Comparison of ENCODE assay signal across 8 cellular contexts in the genomic region with DNA sequence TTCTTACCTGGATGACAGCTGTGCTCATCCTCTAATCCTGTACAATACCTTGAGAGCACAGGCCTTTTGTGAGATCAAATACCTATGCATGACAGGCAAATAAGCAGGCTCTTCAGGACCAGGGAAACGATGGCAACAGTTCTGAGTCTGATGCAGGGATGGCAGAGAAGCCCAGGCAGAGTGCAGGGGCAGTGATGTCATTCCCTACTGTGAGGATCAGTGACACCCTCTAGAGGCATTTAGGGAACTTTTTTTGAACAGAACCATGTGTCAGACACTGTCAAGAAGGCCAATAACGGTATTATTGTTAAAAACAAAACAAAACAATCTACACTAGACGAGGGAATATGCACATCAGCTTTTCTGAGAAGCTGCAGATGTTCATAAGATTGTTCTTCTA.
DNase-seq lines count a peak whose midpoint lies in the region; ATAC-seq and TF ChIP-seq lines count a peak whose summit lies in the region.

No MANE protein-coding gene starts in this region.

- no peak for DNase-seq in stimulated activated naive CD8-positive, alpha-beta T cell treated with anti-CD3 and anti-CD28 coated beads, Interleukin-15, amount 100 ng/mL, for 72 hours
- no peak for DNase-seq in stimulated activated naive CD8-positive, alpha-beta T cell treated with anti-CD3 and anti-CD28 coated beads, Interleukin-15, Interleukin-2, amounts not matched to agents 100 U/mL and 50 U/mL, for 24 hours
- DNase-seq in foreskin melanocyte (peak; percentile 20), upper lobe of right lung (no peak), NCI-H226 (no peak), NOMO-1 treated with dmso at 0.1 percent for 144 hours (lab: John Stamatoyannopoulos, UW; ENCODE audit: unreplicated experiment) (no peak)

- H3K79me2 ChIP-seq in OCI-LY3 (ENCODE audit: low read length) = no peaks in the 10 kb centered on the region

- H3K4me3 ChIP-seq in OCI-LY3 (ENCODE audit: low read length) (no peak overlapping the region), upper lobe of right lung (no peak overlapping the region)

- no peak overlapping the region for H3K4me3 Mint-ChIP-seq in stimulated activated naive CD8-positive, alpha-beta T cell treated with anti-CD3 and anti-CD28 coated beads, Interleukin-15, amount 100 ng/mL, for 72 hours

- H3K36me3 ChIP-seq in OCI-LY3 (replicated peaks; ENCODE audit: low read depth, low read length) (no peaks in the 10 kb centered on the region), upper lobe of right lung (no peaks in the 10 kb centered on the region)

- H3K27ac Mint-ChIP-seq in stimulated activated naive CD8-positive, alpha-beta T cell treated with anti-CD3 and anti-CD28 coated beads, Interleukin-15, amount 100 ng/mL, for 72 hours = no peak overlapping the region

- no peaks in the 10 kb centered on the region for H3K9me3 Mint-ChIP-seq in stimulated activated naive CD8-positive, alpha-beta T cell treated with anti-CD3 and anti-CD28 coated beads, Interleukin-15, amount 100 ng/mL, for 72 hours

- H4K20me1 ChIP-seq in OCI-LY3 (ENCODE audit: insufficient read depth, low read length) = no peaks in the 10 kb centered on the region

- H3K4me1 ChIP-seq in OCI-LY3 (ENCODE audit: low read length) (no peaks in the 10 kb centered on the region), upper lobe of right lung (peaks cover 5% of the 10 kb centered on the region)

- H3K9ac ChIP-seq in OCI-LY3 (ENCODE audit: low read length) = no peak overlapping the region

- H2AFZ ChIP-seq in OCI-LY3 (ENCODE audit: low read depth, low read length) = no peak overlapping the region

- no peaks in the 10 kb centered on the region for H3K9me3 ChIP-seq in OCI-LY3 (ENCODE audit: insufficient read depth, low read length)
- H3K9me3 ChIP-seq in upper lobe of right lung = no peaks in the 10 kb centered on the region

- no peaks in the 10 kb centered on the region for H3K27me3 Mint-ChIP-seq in stimulated activated naive CD8-positive, alpha-beta T cell treated with anti-CD3 and anti-CD28 coated beads, Interleukin-15, amount 100 ng/mL, for 72 hours

- H3K27me3 ChIP-seq in OCI-LY3 (ENCODE audit: low read depth, low read length) = 0 out of 2 replicates have a peak, but pooled peaks cover 13% of the 10 kb centered on the region
- no peaks in the 10 kb centered on the region for H3K27me3 ChIP-seq in upper lobe of right lung

- H3K27ac ChIP-seq in OCI-LY3 (ENCODE audit: low read length) (no peak overlapping the region), upper lobe of right lung (no peak overlapping the region)

- TF ChIP-seq CTCF in OCI-LY3 (IDR thresholded peaks at IDR 0.05; ENCODE audit: low read depth, low read length) (peak; percentile 59), upper lobe of right lung (IDR thresholded peaks at IDR 0.05) (peak; percentile 18)

- peak; percentile 66 for ATAC-seq in stimulated activated naive CD8-positive, alpha-beta T cell treated with anti-CD3 and anti-CD28 coated beads, Interleukin-15, amount 100 ng/mL, for 72 hours
- ATAC-seq in stimulated activated naive CD8-positive, alpha-beta T cell treated with anti-CD3 and anti-CD28 coated beads, Interleukin-15, Interleukin-2, amounts not matched to agents 100 U/mL and 50 U/mL, for 24 hours = no peak
- ATAC-seq in upper lobe of right lung = peak; percentile 54
- ATAC-seq in HG02981 (IDR thresholded peaks at IDR 0.05; ENCODE audit: unreplicated experiment) = no peak

- intact Hi-C loops in upper lobe of right lung (cut with DNase I) = no loop called here

- H3K4me2 ChIP-seq in OCI-LY3 (ENCODE audit: low read length) = no peak overlapping the region

- H3K4me1 Mint-ChIP-seq in stimulated activated naive CD8-positive, alpha-beta T cell treated with anti-CD3 and anti-CD28 coated beads, Interleukin-15, amount 100 ng/mL, for 72 hours = peaks cover 5% of the 10 kb centered on the region

Comparison
In these comparisons a context has a peak if more than half of its experiments do, and no peak if none do; other contexts are left out.
1. ATAC-seq: peak in stimulated activated naive CD8-positive, alpha-beta T cell treated with anti-CD3 and anti-CD28 coated beads, Interleukin-15, amount 100 ng/mL, for 72 hours (single experiment) and upper lobe of right lung (single experiment); none in stimulated activated naive CD8-positive, alpha-beta T cell treated with anti-CD3 and anti-CD28 coated beads, Interleukin-15, Interleukin-2, amounts not matched to agents 100 U/mL and 50 U/mL, for 24 hours (single experiment) and HG02981 (single experiment).